In genomic region chr3:118187221-118187620, GRCh38 we compare ENCODE assay signal across 15 cellular contexts.
DNase-seq lines count a peak whose midpoint lies in the region; ATAC-seq and TF ChIP-seq lines count a peak whose summit lies in the region.
"Had no signal": no experiment of that assay in that cellular context is flagged by ENCODE, and none has a peak within 500 bp of the region (broad histone marks: within the 10 kb centered on the region; RNA-seq: fewer than 3 reads in every experiment).

No MANE protein-coding gene starts in this region.

- TF ChIP-seq CTCF in RWPE2 (IDR thresholded peaks at IDR 0.05; ENCODE audit: poor library complexity, severe bottlenecking) (no peak), foreskin keratinocyte (conservative IDR thresholded peaks at IDR 0.05) (no peak), tibial nerve (IDR thresholded peaks at IDR 0.05) (no peak)

- H3K4me3 Mint-ChIP-seq in immature natural killer cell, result no peak overlapping the region
- H3K4me3 Mint-ChIP-seq: CD8-positive, alpha-beta T cell; H9 had no signal

- H3K36me3 ChIP-seq in RWPE2 (ENCODE audit: low read depth), result no peaks in the 10 kb centered on the region
- H3K36me3 ChIP-seq in tibial nerve, result no peaks in the 10 kb centered on the region
- H3K36me3 ChIP-seq: BLaER1 had no signal

- H3K36me3 Mint-ChIP-seq in immature natural killer cell, result no peaks in the 10 kb centered on the region
- H3K36me3 Mint-ChIP-seq: CD8-positive, alpha-beta T cell had no signal

- no peaks in the 10 kb centered on the region for H3K4me1 Mint-ChIP-seq in immature natural killer cell
- H3K4me1 Mint-ChIP-seq: H9 had no signal

- no peak overlapping the region for H3K27ac Mint-ChIP-seq in immature natural killer cell
- H3K27ac Mint-ChIP-seq: CD8-positive, alpha-beta T cell; H9 had no signal

- H3K4me1 ChIP-seq in RWPE2 (ENCODE audit: insufficient read depth, poor library complexity, severe bottlenecking), result peaks cover 7% of the 10 kb centered on the region
- no peaks in the 10 kb centered on the region for H3K4me1 ChIP-seq in foreskin keratinocyte
- no peaks in the 10 kb centered on the region for H3K4me1 ChIP-seq in tibial nerve
- H3K4me1 ChIP-seq: BLaER1 had no signal

- ATAC-seq in RWPE2 (ENCODE audit: low read depth), result peak; percentile 33; the same call in 1 of the 3 replicates
- ATAC-seq in foreskin keratinocyte, result no peak
- ATAC-seq in GM18868 (IDR thresholded peaks at IDR 0.05; ENCODE audit: unreplicated experiment), result no peak
- ATAC-seq: CD8-positive, alpha-beta T cell had no signal

- peaks cover 2 to 51% (median 36%) of the 10 kb centered on the region in 6 donors for H3K9me3 Mint-ChIP-seq in immature natural killer cell

- H3K27me3 ChIP-seq in RWPE2 (ENCODE audit: insufficient read depth, poor library complexity, severe bottlenecking) (no peaks in the 10 kb centered on the region), foreskin keratinocyte (no peaks in the 10 kb centered on the region), tibial nerve (no peaks in the 10 kb centered on the region)
- H3K27me3 ChIP-seq: BLaER1 had no signal

- TF ChIP-seq EP300 in tibial nerve (IDR thresholded peaks at IDR 0.05), result no peak

- H3K4me3 ChIP-seq in RWPE2 (ENCODE audit: severe bottlenecking) (no peak overlapping the region), tibial nerve (no peak overlapping the region)
- H3K4me3 ChIP-seq: BLaER1 had no signal

- peak; percentile 84 for DNase-seq in COLO829 (ENCODE audit: low spot score)
- peak; percentile 22 for DNase-seq in H4 (ENCODE audit: low spot score)
- DNase-seq in RWPE2 (ENCODE audit: low spot score), result no peak
- DNase-seq in foreskin keratinocyte, result peak; percentile 28 to 43
- DNase-seq in tibial nerve (ENCODE audit: low spot score in 2 of 2), result no peak
- no peak for DNase-seq in immature natural killer cell
- DNase-seq: CD8-positive, alpha-beta T cell; COR-L47; DMS79 treated with DMSO at 0.1 percent for 48 hours; GF-D8; GOT3; H9; KG1 had no signal

- H3K9me3 ChIP-seq in RWPE2 (ENCODE audit: severe bottlenecking), result no peaks in the 10 kb centered on the region
- peaks cover 0 to 6% (median 0%) of the 10 kb centered on the region in 4 donors for H3K9me3 ChIP-seq in tibial nerve
- H3K9me3 ChIP-seq: BLaER1 had no signal

- H3K27ac ChIP-seq in RWPE2 (ENCODE audit: poor library complexity, severe bottlenecking) (no peak overlapping the region), foreskin keratinocyte (no peak overlapping the region), tibial nerve (no peak overlapping the region)
- H3K27ac ChIP-seq: BLaER1 had no signal

- peaks cover 0 to 3% (median 2%) of the 10 kb centered on the region in 3 donors for H3K27me3 Mint-ChIP-seq in immature natural killer cell (ENCODE audit: low read depth in 3 of 3)

- TF ChIP-seq POLR2A in tibial nerve (IDR thresholded peaks at IDR 0.05), result no peak

Comparison
In these comparisons a context has a peak if more than half of its experiments do, and no peak if none do; other contexts are left out.
1. DNase-seq: peak in COLO829 (single experiment), H4 (single experiment) and foreskin keratinocyte (2 of 2); none in RWPE2 (single experiment), tibial nerve (0 of 2) and immature natural killer cell (0 of 3).